23 cellular contexts compared by ENCODE assay signal in the genomic region with DNA sequence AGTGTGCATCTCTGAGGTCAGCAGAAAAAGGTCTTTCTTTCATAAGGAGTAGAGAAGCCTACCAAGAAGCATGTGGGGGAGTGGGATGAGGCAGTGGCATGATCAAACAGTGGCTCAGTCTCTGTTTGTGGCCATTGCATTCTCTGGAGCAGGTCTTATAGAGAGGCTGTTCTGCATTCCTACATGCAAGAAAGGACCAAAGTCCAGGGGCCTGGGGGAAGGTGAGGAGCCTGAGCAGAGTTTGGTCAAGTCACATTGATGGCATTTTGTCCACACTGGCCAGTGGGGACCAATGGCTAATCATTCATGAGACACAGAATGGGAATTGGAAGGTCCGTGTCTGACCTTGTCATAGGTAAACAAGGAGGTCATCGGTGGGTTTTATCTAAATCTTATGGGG. TPM values are rescaled to one million over a fixed set of nuclear protein-coding genes. Genes with fewer than 3 reads are reported as not detected.
DNase-seq lines count a peak whose midpoint lies in the region; ATAC-seq and TF ChIP-seq lines count a peak whose summit lies in the region.
"Had no signal": no experiment of that assay in that cellular context is flagged by ENCODE, and none has a peak within 500 bp of the region (broad histone marks: within the 10 kb centered on the region; RNA-seq: fewer than 3 reads in every experiment).

No MANE protein-coding gene starts in this region.

- DNase-seq in activated T-cell treated with anti-CD3 and anti-CD28 coated beads, Interleukin-2, amount 50 U/mL, for 72 hours = no peak
- no peak for DNase-seq in activated T-cell treated with anti-CD3 and anti-CD28 coated beads, Interleukin-2, amount 50 U/mL, for 1 hour
- peak; percentile 10 for DNase-seq in hepatocyte (ENCODE audit: low spot score)
- no peak for DNase-seq in trophoblast cell
- no peak for DNase-seq in ecto neural progenitor cell (ENCODE audit: low spot score)
- DNase-seq: AML-193; CD4-positive, alpha-beta T cell; CD8-positive, alpha-beta T cell; DMS 273 treated with DMSO at 0.1 percent for 48 hours; DMS153; DMS53; DMS79; DND-41; EL; GDM1 had no signal

- WGBS in hepatocyte (ENCODE audit: low lambda C conversion rate, missing lambda C conversion rate) = 72% methylated on average over 2 of the region's 2 CpGs
- WGBS in trophoblast cell (ENCODE audit: extremely low coverage, insufficient coverage, insufficient read length) = no CpG with 5 or more reads among the region's 2 CpGs

- H3K4me3 ChIP-seq in hepatocyte (no peak overlapping the region), trophoblast cell (ENCODE audit: low read depth, low read length) (no peak overlapping the region)
- H3K4me3 ChIP-seq: A549; BLaER1 treated with 17β-estradiol and CSF1 and Interleukin-3, amounts not matched to agents 10 nM and 100 nM; GM12878 had no signal

- H3K9me3 ChIP-seq in hepatocyte (ENCODE audit: low read depth) = no peaks in the 10 kb centered on the region
- H3K9me3 ChIP-seq in trophoblast cell (ENCODE audit: insufficient read depth, low read depth, low read length) = no peaks in the 10 kb centered on the region
- H3K9me3 ChIP-seq: A549 had no signal

- no peak overlapping the region for H3K14ac ChIP-seq in trophoblast cell (ENCODE audit: low read length)

- H3K23ac ChIP-seq in trophoblast cell (ENCODE audit: low read length) = peak overlapping the region; percentile 33

- no peaks in the 10 kb centered on the region for H3K79me1 ChIP-seq in trophoblast cell (ENCODE audit: low read length)

- no peak overlapping the region for H2AK5ac ChIP-seq in trophoblast cell (ENCODE audit: low read length)

- no peaks in the 10 kb centered on the region for H3K9me2 ChIP-seq in hepatocyte (replicated peaks; ENCODE audit: insufficient read depth)

- no peak overlapping the region for H4K91ac ChIP-seq in trophoblast cell (ENCODE audit: low read depth, low read length)

- H3K36me3 ChIP-seq in hepatocyte (replicated peaks; ENCODE audit: insufficient read depth, low read depth) (no peaks in the 10 kb centered on the region), trophoblast cell (ENCODE audit: control insufficient read depth in 1 of 2, insufficient read depth in 2 of 2, low read length in 2 of 2) (no peaks in the 10 kb centered on the region)
- H3K36me3 ChIP-seq: BLaER1 treated with 17β-estradiol and CSF1 and Interleukin-3, amounts not matched to agents 10 nM and 100 nM had no signal

- H3K27ac Mint-ChIP-seq in activated T-cell treated with anti-CD3 and anti-CD28 coated beads, Interleukin-2, amount 50 U/mL, for 72 hours = peak overlapping the region; percentile 22
- H3K27ac Mint-ChIP-seq: B cell; CD4-positive, alpha-beta T cell; CD8-positive, alpha-beta T cell had no signal

- TF ChIP-seq CTCF in hepatocyte (IDR thresholded peaks at IDR 0.05; ENCODE audit: poor library complexity) = no peak

- no peak overlapping the region for H2BK12ac ChIP-seq in trophoblast cell (ENCODE audit: low read length)

- H3K27me3 Mint-ChIP-seq in activated T-cell treated with anti-CD3 and anti-CD28 coated beads, Interleukin-2, amount 50 U/mL, for 72 hours (ENCODE audit: low read depth) = peaks cover 8% of the 10 kb centered on the region

- no peak overlapping the region for H2BK5ac ChIP-seq in trophoblast cell (ENCODE audit: low read depth, low read length, poor library complexity)

- H3K4me1 ChIP-seq in hepatocyte (ENCODE audit: insufficient read depth) = peaks cover 3% of the 10 kb centered on the region
- H3K4me1 ChIP-seq in trophoblast cell (ENCODE audit: control insufficient read depth in 1 of 2, insufficient read depth in 2 of 2, low read length in 2 of 2) = no peaks in the 10 kb centered on the region
- H3K4me1 ChIP-seq: A549; BLaER1 treated with 17β-estradiol and CSF1 and Interleukin-3, amounts not matched to agents 10 nM and 100 nM had no signal

- H3K4me3 Mint-ChIP-seq in activated T-cell treated with anti-CD3 and anti-CD28 coated beads, Interleukin-2, amount 50 U/mL, for 72 hours = no peak overlapping the region
- H3K4me3 Mint-ChIP-seq: B cell; CD4-positive, alpha-beta T cell; CD8-positive, alpha-beta T cell had no signal

- H2AFZ ChIP-seq in hepatocyte = no peak overlapping the region
- no peak overlapping the region for H2AFZ ChIP-seq in trophoblast cell (ENCODE audit: insufficient read depth, low read length, poor library complexity)

- H3K4me2 ChIP-seq in hepatocyte (no peak overlapping the region), trophoblast cell (ENCODE audit: low read length) (no peak overlapping the region)
- H3K4me2 ChIP-seq: A549; BLaER1 treated with 17β-estradiol and CSF1 and Interleukin-3, amounts not matched to agents 10 nM and 100 nM had no signal

- H3K79me2 ChIP-seq in hepatocyte (no peaks in the 10 kb centered on the region), trophoblast cell (ENCODE audit: control insufficient read depth, insufficient read depth, low read length, poor library complexity) (no peaks in the 10 kb centered on the region)

- H3K4ac ChIP-seq in trophoblast cell (ENCODE audit: low read depth, low read length) = no peak overlapping the region

- H3K27ac ChIP-seq in hepatocyte (no peak overlapping the region), trophoblast cell (ENCODE audit: low read depth, low read length) (no peak overlapping the region)
- H3K27ac ChIP-seq: 22Rv1; A549; BLaER1 treated with 17β-estradiol and CSF1 and Interleukin-3, amounts not matched to agents 10 nM and 100 nM; C4-2B had no signal

- H4K20me1 ChIP-seq in hepatocyte (ENCODE audit: insufficient read depth, poor library complexity, severe bottlenecking) = no peaks in the 10 kb centered on the region
- H4K20me1 ChIP-seq: BLaER1 treated with 17β-estradiol and CSF1 and Interleukin-3, amounts not matched to agents 10 nM and 100 nM had no signal

- no peak for ATAC-seq in activated T-cell treated with anti-CD3 and anti-CD28 coated beads, Interleukin-2, amount 50 U/mL, for 72 hours (replicated peaks in 1 of 2)
- no peak for ATAC-seq in HG03025 (IDR thresholded peaks at IDR 0.05; ENCODE audit: low FRiP score, unreplicated experiment)
- ATAC-seq: A549; CD8-positive, alpha-beta T cell; GM12878 had no signal

- H2BK120ac ChIP-seq in trophoblast cell (ENCODE audit: insufficient read depth, low read length, poor library complexity) = no peak overlapping the region

- no peaks in the 10 kb centered on the region for H3K36me3 Mint-ChIP-seq in activated T-cell treated with anti-CD3 and anti-CD28 coated beads, Interleukin-2, amount 50 U/mL, for 72 hours (ENCODE audit: insufficient read depth in 2 of 2)
- H3K36me3 Mint-ChIP-seq: CD8-positive, alpha-beta T cell had no signal

- no peak overlapping the region for H4K8ac ChIP-seq in trophoblast cell (ENCODE audit: low read depth, low read length)

- H3K4me1 Mint-ChIP-seq in activated T-cell treated with anti-CD3 and anti-CD28 coated beads, Interleukin-2, amount 50 U/mL, for 72 hours (ENCODE audit: low read depth) = no peaks in the 10 kb centered on the region
- H3K4me1 Mint-ChIP-seq: B cell had no signal

- no peak overlapping the region for H3K18ac ChIP-seq in trophoblast cell (ENCODE audit: low read length)

- no peak overlapping the region for H3K9ac ChIP-seq in trophoblast cell (ENCODE audit: low read length)
- H3K9ac ChIP-seq: BLaER1 treated with 17β-estradiol and CSF1 and Interleukin-3, amounts not matched to agents 10 nM and 100 nM had no signal

- no peak overlapping the region for H4K12ac ChIP-seq in trophoblast cell (ENCODE audit: low read depth, low read length)

- peaks cover 3 to 4% of the 10 kb centered on the region in 2 donors for H3K9me3 Mint-ChIP-seq in activated T-cell treated with anti-CD3 and anti-CD28 coated beads, Interleukin-2, amount 50 U/mL, for 72 hours
- H3K9me3 Mint-ChIP-seq: CD4-positive, alpha-beta T cell; CD8-positive, alpha-beta T cell had no signal

- H3K27me3 ChIP-seq in hepatocyte (no peaks in the 10 kb centered on the region), trophoblast cell (ENCODE audit: insufficient read depth, low read length) (no peaks in the 10 kb centered on the region)
- H3K27me3 ChIP-seq: BLaER1 treated with 17β-estradiol and CSF1 and Interleukin-3, amounts not matched to agents 10 nM and 100 nM had no signal

RNA-seq across cellular contexts. Expression of gene MAP10, which starts 25.4 kb away (rescaled TPM):
- 1 to 10 TPM; 1.7 to 1.9 TPM for total RNA-seq in activated T-cell treated with anti-CD3 and anti-CD28 coated beads, Interleukin-2, amount 50 U/mL, for 72 hours
- 3.8 and 5.7 TPM in 2 replicates for total RNA-seq in hepatocyte
- 2.1 TPM in 2 replicates for polyA plus RNA-seq in hepatocyte
- 0.94 and 1.1 TPM in 2 replicates for polyA plus RNA-seq in trophoblast cell (2013)
- total RNA-seq: G401 had no signal
